15 cellular contexts compared by ENCODE assay signal in the genomic region with DNA sequence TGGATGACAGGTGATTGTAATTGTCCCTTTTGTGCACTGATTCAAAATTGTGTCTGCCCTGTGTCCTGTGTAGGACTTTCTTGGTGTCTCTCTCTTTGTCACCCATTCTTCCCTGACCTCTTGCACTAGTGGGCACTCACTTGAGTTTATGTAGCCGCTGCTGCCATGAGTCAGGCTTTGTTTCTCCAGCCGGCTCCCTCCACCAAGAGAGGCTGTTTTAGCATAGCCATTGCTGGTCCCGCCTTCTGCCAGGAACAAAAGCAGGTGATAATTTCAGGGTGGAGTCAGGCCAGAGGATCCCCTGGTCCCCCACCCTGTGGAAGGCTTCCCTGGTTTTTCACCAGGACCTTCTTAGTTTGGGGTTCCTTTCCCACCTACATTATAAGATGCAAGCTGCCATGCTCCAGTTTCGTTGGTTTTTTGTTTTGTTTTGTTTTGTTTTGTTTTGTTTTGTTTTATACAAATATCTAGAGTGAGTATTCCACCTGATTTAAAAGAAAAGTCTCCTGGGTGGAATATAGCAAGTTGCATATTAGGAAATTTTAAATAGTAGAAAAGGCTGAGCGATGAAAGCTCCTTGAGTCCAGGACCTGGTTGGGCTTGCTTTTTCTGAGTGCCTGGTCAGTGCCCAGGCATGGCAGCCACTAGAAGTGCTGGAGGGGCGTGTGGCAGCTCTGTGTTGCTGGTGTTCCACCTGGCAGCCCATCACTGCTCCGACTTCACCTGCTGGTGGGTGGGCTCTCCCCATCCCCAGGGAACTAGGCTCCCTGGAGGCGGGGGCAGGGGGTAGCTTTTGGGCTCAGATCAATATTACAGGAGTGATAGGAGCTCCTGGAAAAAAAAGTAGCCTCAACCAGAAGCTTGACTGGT. TPM values are rescaled to one million over a fixed set of nuclear protein-coding genes. Genes with fewer than 3 reads are reported as not detected.
DNase-seq lines count a peak whose midpoint lies in the region; ATAC-seq and TF ChIP-seq lines count a peak whose summit lies in the region.
"Had no signal": no experiment of that assay in that cellular context is flagged by ENCODE, and none has a peak within 500 bp of the region (broad histone marks: within the 10 kb centered on the region; RNA-seq: fewer than 3 reads in every experiment).

No MANE protein-coding gene starts in this region.

- H3K4me3 ChIP-seq in HEK293 (ENCODE audit: low read depth, low read length): no peak overlapping the region
- no peak overlapping the region for H3K4me3 ChIP-seq in gastrocnemius medialis
- H3K4me3 ChIP-seq: GM12878, right lobe of liver had no signal

- intact Hi-C loops in gastrocnemius medialis (cut with DNase I; ENCODE audit: low total_unique reads): no loop called here

- H3K27ac ChIP-seq in HEK293 (ENCODE audit: extremely low read depth, low read depth, low read length): peak overlapping the region; percentile 22; the same call in 1 of the 2 replicates
- H3K27ac ChIP-seq in angular gyrus (ENCODE audit: low read depth, low read length): peak overlapping the region; percentile 92
- peak overlapping the region in 1 of 4 donors; percentile 18 for H3K27ac ChIP-seq in gastrocnemius medialis

- H3K4me1 ChIP-seq in HEK293 (ENCODE audit: control insufficient read depth, insufficient read depth, low read length) (peaks cover 31% of the 10 kb centered on the region), gastrocnemius medialis (peaks cover 4 to 7% of the 10 kb centered on the region in 2 donors)
- H3K4me1 ChIP-seq: right lobe of liver had no signal

- DNase-seq in A172 (ENCODE audit: low spot score) (peak; percentile 38), lung microvascular endothelial cell (ENCODE audit: low read depth in 2 of 2) (peak; percentile 39 to 51), gastrocnemius medialis (no peak), UCSD-AML1 (lab: John Stamatoyannopoulos, UW; ENCODE audit: unreplicated experiment) (no peak), amniotic stem cell (lab: John Stamatoyannopoulos, UW) (no peak)
- DNase-seq: activated CD4-positive, alpha-beta T cell treated with anti-CD3 and anti-CD28 coated beads, Interleukin-2, amount 50 U/mL, for 1 hour; stimulated activated CD4-positive, alpha-beta T cell treated with anti-CD3 and anti-CD28 coated beads, Interleukin-4, amount 100 ng/mL, for 4 hours; stimulated activated naive B cell treated with anti-CD40 and anti-IgM and Interleukin-4, amounts not matched to agents 10 μg/mL and 1 μg/mL and 100 μg/mL, for 72 hours had no signal

- H3K9me3 ChIP-seq in HEK293 (ENCODE audit: control insufficient read depth, insufficient read depth, low read depth, low read length) (no peaks in the 10 kb centered on the region), gastrocnemius medialis (no peaks in the 10 kb centered on the region)
- H3K9me3 ChIP-seq: right lobe of liver had no signal

- TF ChIP-seq CTCF in HEK293 (tag by site-specific recombination; IDR thresholded peaks at IDR 0.05) (no peak), gastrocnemius medialis (IDR thresholded peaks at IDR 0.05 in 4 of 5, conservative IDR thresholded peaks at IDR 0.05 in 1 of 5) (no peak)

- CTCF ChIA-PET in HEK293 (lab: Yijun Ruan, JAX): interaction anchor here (0.6 kb wide), 1 partner anchor 525 kb away, joined by 3 read pairs; no protein-coding TSS in a partner anchor

- no peak for ATAC-seq in gastrocnemius medialis
- no peak for ATAC-seq in HG02973 (IDR thresholded peaks at IDR 0.05; ENCODE audit: unreplicated experiment)
- ATAC-seq: GM12878; stimulated activated naive B cell treated with anti-CD40 and anti-IgM and Interleukin-4, amounts not matched to agents 10 μg/mL and 1 μg/mL and 100 μg/mL, for 72 hours had no signal

- no peaks in the 10 kb centered on the region for H3K27me3 ChIP-seq in gastrocnemius medialis
- H3K27me3 ChIP-seq: right lobe of liver had no signal

- POLR2A ChIA-PET in HEK293 (lab: Yijun Ruan, JAX): interaction anchor here (1.7 kb wide), 1 partner anchor 44 kb away, joined by 4 read pairs; no protein-coding TSS in a partner anchor

- H3K36me3 ChIP-seq in HEK293 (ENCODE audit: control insufficient read depth in 2 of 2, insufficient read depth in 1 of 2, low read length in 2 of 2): no peaks in the 10 kb centered on the region
- H3K36me3 ChIP-seq in gastrocnemius medialis: no peaks in the 10 kb centered on the region
- H3K36me3 ChIP-seq: right lobe of liver had no signal

- TF ChIP-seq POLR2A in gastrocnemius medialis (IDR thresholded peaks at IDR 0.05): no peak

- in situ Hi-C loops in gastrocnemius medialis (cut with MboI; ENCODE audit: low sequenced_read_pairs in 4 of 4): no loop called here

TF ChIP-seq in HEK293, 187 proteins besides CTCF, POLR2A, EP300 and RAD21:
- TF ChIP-seq, protein P1, sequence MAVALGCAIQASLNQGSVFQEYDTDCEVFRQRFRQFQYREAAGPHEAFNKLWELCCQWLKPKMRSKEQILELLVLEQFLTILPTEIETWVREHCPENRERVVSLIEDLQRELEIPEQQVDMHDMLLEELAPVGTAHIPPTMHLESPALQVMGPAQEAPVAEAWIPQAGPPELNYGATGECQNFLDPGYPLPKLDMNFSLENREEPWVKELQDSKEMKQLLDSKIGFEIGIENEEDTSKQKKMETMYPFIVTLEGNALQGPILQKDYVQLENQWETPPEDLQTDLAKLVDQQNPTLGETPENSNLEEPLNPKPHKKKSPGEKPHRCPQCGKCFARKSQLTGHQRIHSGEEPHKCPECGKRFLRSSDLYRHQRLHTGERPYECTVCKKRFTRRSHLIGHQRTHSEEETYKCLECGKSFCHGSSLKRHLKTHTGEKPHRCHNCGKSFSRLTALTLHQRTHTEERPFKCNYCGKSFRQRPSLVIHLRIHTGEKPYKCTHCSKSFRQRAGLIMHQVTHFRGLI (tag by site-specific recombination; IDR thresholded peaks at IDR 0.05): peak; percentile 93
- TF ChIP-seq ZNF23 (tag by site-specific recombination; IDR thresholded peaks at IDR 0.05; ENCODE audit: borderline replicate concordance) (no peak), ZNF248 (tag by site-specific recombination; IDR thresholded peaks at IDR 0.05) (no peak), ZNF623 (tag by site-specific recombination; IDR thresholded peaks at IDR 0.05) (no peak), ZNF133 (tag by site-specific recombination; IDR thresholded peaks at IDR 0.05) (no peak), HOXA7 (CRISPR knock-in tag; IDR thresholded peaks at IDR 0.05; ENCODE audit: borderline replicate concordance) (no peak)
- TF ChIP-seq, protein P2, sequence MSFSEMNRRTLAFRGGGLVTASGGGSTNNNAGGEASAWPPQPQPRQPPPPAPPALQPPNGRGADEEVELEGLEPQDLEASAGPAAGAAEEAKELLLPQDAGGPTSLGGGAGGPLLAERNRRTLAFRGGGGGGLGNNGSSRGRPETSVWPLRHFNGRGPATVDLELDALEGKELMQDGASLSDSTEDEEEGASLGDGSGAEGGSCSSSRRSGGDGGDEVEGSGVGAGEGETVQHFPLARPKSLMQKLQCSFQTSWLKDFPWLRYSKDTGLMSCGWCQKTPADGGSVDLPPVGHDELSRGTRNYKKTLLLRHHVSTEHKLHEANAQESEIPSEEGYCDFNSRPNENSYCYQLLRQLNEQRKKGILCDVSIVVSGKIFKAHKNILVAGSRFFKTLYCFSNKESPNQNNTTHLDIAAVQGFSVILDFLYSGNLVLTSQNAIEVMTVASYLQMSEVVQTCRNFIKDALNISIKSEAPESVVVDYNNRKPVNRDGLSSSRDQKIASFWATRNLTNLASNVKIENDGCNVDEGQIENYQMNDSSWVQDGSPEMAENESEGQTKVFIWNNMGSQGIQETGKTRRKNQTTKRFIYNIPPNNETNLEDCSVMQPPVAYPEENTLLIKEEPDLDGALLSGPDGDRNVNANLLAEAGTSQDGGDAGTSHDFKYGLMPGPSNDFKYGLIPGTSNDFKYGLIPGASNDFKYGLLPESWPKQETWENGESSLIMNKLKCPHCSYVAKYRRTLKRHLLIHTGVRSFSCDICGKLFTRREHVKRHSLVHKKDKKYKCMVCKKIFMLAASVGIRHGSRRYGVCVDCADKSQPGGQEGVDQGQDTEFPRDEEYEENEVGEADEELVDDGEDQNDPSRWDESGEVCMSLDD (tag by site-specific recombination; IDR thresholded peaks at IDR 0.05): no peak

RNA-seq across cellular contexts. Expression of a gene that starts 8.2 kb away (rescaled TPM):
- 0.79 and 2.4 TPM in 2 replicates for total RNA-seq in A172 (2014; rRNA removed; shearing (Covaris generic))
- total RNA-seq in lung microvascular endothelial cell (under 0.01 and 0.44 TPM in 2 replicates), gastrocnemius medialis (under 1 TPM in 1 of 4 donors, not detected in 3; 0.63 TPM)
- total RNA-seq: fibroblast of villous mesenchyme, GM12878, LHCN-M2 had no signal

RNA-seq across cellular contexts. Expression of a gene that starts 44.5 kb away (rescaled TPM):
- 16.8 and 18.6 TPM in 2 replicates for total RNA-seq in A172 (2014; rRNA removed; shearing (Covaris generic))
- total RNA-seq in lung microvascular endothelial cell (3.4 and 4.1 TPM in 2 replicates), gastrocnemius medialis (1 to 10 TPM; 2.4 to 7.7 (median 4.7) TPM)

Comparison
In these comparisons a context has a peak if more than half of its experiments do, and no peak if none do; other contexts are left out.
1. DNase-seq: peak in A172 (single experiment) and lung microvascular endothelial cell (2 of 2); none in gastrocnemius medialis (0 of 2), UCSD-AML1 (single experiment) and amniotic stem cell (single experiment).